ENCODE assay signal across 24 cellular contexts in genomic region chr6:122778334-122778733, GRCh38. TPM values are rescaled to one million over a fixed set of nuclear protein-coding genes. Genes with fewer than 3 reads are reported as not detected.
"Had no signal": no experiment of that assay in that cellular context is flagged by ENCODE, and none has a peak within 500 bp of the region (broad histone marks: within the 10 kb centered on the region; RNA-seq: fewer than 3 reads in every experiment).

No MANE protein-coding gene starts in this region.

- H3K4me3 Mint-ChIP-seq: activated naive CD8-positive, alpha-beta T cell; activated T-cell treated with anti-CD3 and anti-CD28 coated beads, Interleukin-2, amount 50 U/mL, for 24 hours; activated T-helper 17 cell treated with anti-CD3 and anti-CD28 coated beads, Interleukin-2, amount 50 U/mL, for 72 hours; natural killer cell treated with Interleukin-12 subunit alpha and Interleukin-12 subunit beta and Interleukin-15 and Interleukin-18, amount 100 ng/mL, for 72 hours; stimulated activated memory B cell treated with anti-CD40 and anti-IgM and Interleukin-4, amounts not matched to agents 10 μg/mL and 1 μg/mL and 100 μg/mL, for 72 hours had no signal

- H2AFZ ChIP-seq: hepatocyte had no signal

- H3K27me3 ChIP-seq: hepatocyte, suprapubic skin, tibial nerve, uterus had no signal

- ATAC-seq: activated T-helper 17 cell treated with anti-CD3 and anti-CD28 coated beads, Interleukin-2, amount 50 U/mL, for 72 hours; natural killer cell treated with Interleukin-12 subunit alpha and Interleukin-12 subunit beta and Interleukin-15 and Interleukin-18, amount 100 ng/mL, for 72 hours; sciatic nerve; stimulated activated memory B cell treated with anti-CD40 and anti-IgM and Interleukin-4, amounts not matched to agents 10 μg/mL and 1 μg/mL and 100 μg/mL, for 72 hours had no signal

- H3K4me2 ChIP-seq: hepatocyte had no signal

- FAIRE-seq: frontal cortex, small intestine had no signal

- H3K27ac ChIP-seq: hepatocyte, left ventricle myocardium inferior, stomach, suprapubic skin, tibial nerve, uterus had no signal

- H3K79me2 ChIP-seq: hepatocyte had no signal

- H3K27ac Mint-ChIP-seq: activated naive CD8-positive, alpha-beta T cell; activated T-cell treated with anti-CD3 and anti-CD28 coated beads, Interleukin-2, amount 50 U/mL, for 24 hours; activated T-helper 17 cell treated with anti-CD3 and anti-CD28 coated beads, Interleukin-2, amount 50 U/mL, for 72 hours; natural killer cell treated with Interleukin-12 subunit alpha and Interleukin-12 subunit beta and Interleukin-15 and Interleukin-18, amount 100 ng/mL, for 72 hours; stimulated activated memory B cell treated with anti-CD40 and anti-IgM and Interleukin-4, amounts not matched to agents 10 μg/mL and 1 μg/mL and 100 μg/mL, for 72 hours had no signal

- H3K4me1 ChIP-seq: left ventricle myocardium inferior, stomach, tibial nerve, uterus had no signal

- H3K36me3 ChIP-seq: left ventricle myocardium inferior, stomach, suprapubic skin, tibial nerve, uterus had no signal

- H3K36me3 Mint-ChIP-seq: activated naive CD8-positive, alpha-beta T cell; natural killer cell treated with Interleukin-12 subunit alpha and Interleukin-12 subunit beta and Interleukin-15 and Interleukin-18, amount 100 ng/mL, for 72 hours; stimulated activated memory B cell treated with anti-CD40 and anti-IgM and Interleukin-4, amounts not matched to agents 10 μg/mL and 1 μg/mL and 100 μg/mL, for 72 hours had no signal

- DNase-seq: activated CD8-positive, alpha-beta memory T cell treated with anti-CD3 and anti-CD28 coated beads for 24 hours; activated CD8-positive, alpha-beta memory T cell treated with anti-CD3 and anti-CD28 coated beads, Interleukin-2, amount 50 U/mL, for 4 hours; activated T-cell treated with anti-CD3 and anti-CD28 coated beads, Interleukin-2, amount 50 U/mL, for 24 hours; cortex of kidney; effector CD8-positive, alpha-beta T cell; glutamatergic neuron; left ventricle myocardium inferior; mammary epithelial cell; occipital lobe; small intestine; stimulated activated CD4-positive, alpha-beta T cell treated with anti-CD3 and anti-CD28 coated beads, Interleukin-2, amount 100 ng/mL, for 24 hours; stomach; T-helper 9 cell; uterus had no signal

- H3K4me3 ChIP-seq: hepatocyte, left ventricle myocardium inferior, stomach, suprapubic skin, tibial nerve, uterus had no signal

- H3K9me3 ChIP-seq: left ventricle myocardium inferior, stomach, suprapubic skin, tibial nerve, uterus had no signal

- H3K9me3 Mint-ChIP-seq: activated T-cell treated with anti-CD3 and anti-CD28 coated beads, Interleukin-2, amount 50 U/mL, for 24 hours; activated T-helper 17 cell treated with anti-CD3 and anti-CD28 coated beads, Interleukin-2, amount 50 U/mL, for 72 hours had no signal

- H3K4me1 Mint-ChIP-seq: activated T-helper 17 cell treated with anti-CD3 and anti-CD28 coated beads, Interleukin-2, amount 50 U/mL, for 72 hours; stimulated activated memory B cell treated with anti-CD40 and anti-IgM and Interleukin-4, amounts not matched to agents 10 μg/mL and 1 μg/mL and 100 μg/mL, for 72 hours had no signal

RNA-seq across cellular contexts. Expression of gene FABP7, which starts 1.2 kb away (rescaled TPM):
- total RNA-seq: activated T-helper 17 cell treated with anti-CD3 and anti-CD28 coated beads, Interleukin-2, amount 50 U/mL, for 72 hours; left ventricle myocardium inferior; mammary epithelial cell; natural killer cell treated with Interleukin-12 subunit alpha and Interleukin-12 subunit beta and Interleukin-15 and Interleukin-18, amount 100 ng/mL, for 72 hours; sciatic nerve; T-helper 1 cell treated with Interleukin-12 subunit alpha and Interleukin-12 subunit beta and Interleukin-4 antibody, amounts not matched to agents 30 ng/mL and 1 ng/mL, for 36 hours; tibial nerve had no signal
- polyA plus RNA-seq: hepatocyte, mammary epithelial cell, stomach had no signal
